Comparison of ENCODE assay signal across 8 cellular contexts in the genomic region with DNA sequence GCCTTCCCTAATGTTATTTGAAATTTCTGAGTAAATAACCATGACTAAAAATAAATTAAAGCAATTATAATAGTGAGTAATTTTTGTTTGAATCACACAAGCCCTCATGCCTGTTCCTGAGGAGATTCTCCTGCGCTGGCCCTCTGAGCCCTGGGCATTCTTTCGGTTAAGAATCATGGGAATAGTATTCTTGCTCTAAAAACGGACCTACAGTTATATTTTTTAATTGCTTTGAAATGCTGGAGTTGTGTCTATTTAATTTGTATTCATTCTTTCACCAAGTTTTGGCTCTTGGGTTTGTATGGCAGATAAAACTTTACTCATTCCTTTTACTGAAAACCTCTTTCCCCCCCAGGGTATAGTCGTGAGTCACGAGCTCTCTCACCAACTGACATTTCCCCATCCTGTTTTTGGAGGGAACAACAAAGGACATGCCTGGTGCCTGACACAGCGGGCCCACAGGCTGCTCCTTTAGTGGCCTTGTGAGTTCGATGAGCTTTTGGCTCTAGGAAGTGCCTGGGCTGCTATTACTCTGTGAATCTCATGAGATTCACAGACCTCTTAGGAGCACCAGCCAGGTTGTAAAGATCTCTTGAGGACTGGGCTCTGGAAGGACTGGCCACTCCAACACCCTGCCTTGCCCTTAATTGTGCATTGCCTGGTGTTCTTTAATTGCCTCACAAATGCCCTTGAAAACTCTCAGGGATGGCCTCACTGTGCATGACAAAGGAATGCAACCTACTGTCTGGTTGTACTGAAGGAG. TPM values are rescaled to one million over a fixed set of nuclear protein-coding genes. Genes with fewer than 3 reads are reported as not detected.
DNase-seq lines count a peak whose midpoint lies in the region; TF ChIP-seq lines count a peak whose summit lies in the region.

No MANE protein-coding gene starts in this region.

- H3K9ac ChIP-seq in adipocyte (ENCODE audit: low read length): peak overlapping the region; percentile 69
- peak overlapping the region in 4 of 5 donors; percentile 29 to 81 (median 45) for H3K9ac ChIP-seq in subcutaneous abdominal adipose tissue (ENCODE audit: low read length in 5 of 5)

- peaks cover 4% of the 10 kb centered on the region for H3K36me3 ChIP-seq in adipocyte (ENCODE audit: control insufficient read depth, insufficient read depth, low read length, severe bottlenecking)
- H3K36me3 ChIP-seq in right atrium auricular region: no peaks in the 10 kb centered on the region
- H3K36me3 ChIP-seq in subcutaneous abdominal adipose tissue (ENCODE audit: control insufficient read depth in 5 of 5, insufficient read depth in 5 of 5, low read length in 5 of 5): no peaks in the 10 kb centered on the region

- no peaks in the 10 kb centered on the region for H3K27me3 ChIP-seq in adipocyte (replicated peaks; ENCODE audit: control insufficient read depth, insufficient read depth, low read length)
- H3K27me3 ChIP-seq in right atrium auricular region: no peaks in the 10 kb centered on the region
- no peaks in the 10 kb centered on the region for H3K27me3 ChIP-seq in subcutaneous abdominal adipose tissue (ENCODE audit: control insufficient read depth in 5 of 5, insufficient read depth in 4 of 5, low read length in 5 of 5)

- H3K9me3 ChIP-seq in adipocyte (ENCODE audit: control insufficient read depth, low read length): no peaks in the 10 kb centered on the region
- H3K9me3 ChIP-seq in right atrium auricular region: no peaks in the 10 kb centered on the region
- H3K9me3 ChIP-seq in subcutaneous abdominal adipose tissue (ENCODE audit: control insufficient read depth in 5 of 5, low read length in 5 of 5): no peaks in the 10 kb centered on the region

- H3K4me3 ChIP-seq in adipocyte (ENCODE audit: low read length): peak overlapping the region; percentile 20
- no peak overlapping the region for H3K4me3 ChIP-seq in right atrium auricular region
- no peak overlapping the region for H3K4me3 ChIP-seq in subcutaneous abdominal adipose tissue (ENCODE audit: low read depth in 1 of 5, low read length in 5 of 5)

- DNase-seq in HS-27A (ENCODE audit: low read depth) (peak; percentile 79), adipocyte (ENCODE audit: low read depth) (peak; percentile 95), right atrium auricular region (ENCODE audit: low spot score) (peak; percentile 84), COLO668 (lab: John Stamatoyannopoulos, UW; ENCODE audit: unreplicated experiment) (no peak), NCI-H187 treated with DMSO at 0.1 percent for 48 hours (lab: John Stamatoyannopoulos, UW) (no peak), kidney glomerular epithelial cell (lab: John Stamatoyannopoulos, UW) (no peak)
- DNase-seq in activated CD4-positive, CD25-positive, alpha-beta regulatory T cell (lab: John Stamatoyannopoulos, UW): no peak

- H3K27ac ChIP-seq in right atrium auricular region: peak overlapping the region; percentile 76 to 81
- peak overlapping the region; percentile 92 for H3K27ac ChIP-seq in subcutaneous abdominal adipose tissue (ENCODE audit: low read depth, low read length)

- H3K4me1 ChIP-seq in adipocyte (ENCODE audit: control insufficient read depth, insufficient read depth, low read length) (peaks cover 68% of the 10 kb centered on the region), right atrium auricular region (peaks cover 0 to 55% of the 10 kb centered on the region in 2 donors), subcutaneous abdominal adipose tissue (ENCODE audit: control insufficient read depth in 5 of 5, insufficient read depth in 5 of 5, low read length in 5 of 5) (peaks cover 8 to 47% (median 41%) of the 10 kb centered on the region in 5 donors)

- TF ChIP-seq CTCF in right atrium auricular region (IDR thresholded peaks at IDR 0.05): no peak

RNA-seq across cellular contexts. Expression of a gene that starts 58.6 kb away (rescaled TPM):
- total RNA-seq in right atrium auricular region: 10 to 100 TPM; 41.6 to 69.9 TPM

Comparison
In these comparisons a context has a peak if more than half of its experiments do, and no peak if none do; other contexts are left out.
1. DNase-seq: peak in HS-27A (single experiment), adipocyte (single experiment) and right atrium auricular region (single experiment); none in COLO668 (single experiment), activated CD4-positive, CD25-positive, alpha-beta regulatory T cell (0 of 4), NCI-H187 treated with DMSO at 0.1 percent for 48 hours (single experiment) and kidney glomerular epithelial cell (single experiment).